ENCODE assay signal across 1 cellular context in the genomic region with DNA sequence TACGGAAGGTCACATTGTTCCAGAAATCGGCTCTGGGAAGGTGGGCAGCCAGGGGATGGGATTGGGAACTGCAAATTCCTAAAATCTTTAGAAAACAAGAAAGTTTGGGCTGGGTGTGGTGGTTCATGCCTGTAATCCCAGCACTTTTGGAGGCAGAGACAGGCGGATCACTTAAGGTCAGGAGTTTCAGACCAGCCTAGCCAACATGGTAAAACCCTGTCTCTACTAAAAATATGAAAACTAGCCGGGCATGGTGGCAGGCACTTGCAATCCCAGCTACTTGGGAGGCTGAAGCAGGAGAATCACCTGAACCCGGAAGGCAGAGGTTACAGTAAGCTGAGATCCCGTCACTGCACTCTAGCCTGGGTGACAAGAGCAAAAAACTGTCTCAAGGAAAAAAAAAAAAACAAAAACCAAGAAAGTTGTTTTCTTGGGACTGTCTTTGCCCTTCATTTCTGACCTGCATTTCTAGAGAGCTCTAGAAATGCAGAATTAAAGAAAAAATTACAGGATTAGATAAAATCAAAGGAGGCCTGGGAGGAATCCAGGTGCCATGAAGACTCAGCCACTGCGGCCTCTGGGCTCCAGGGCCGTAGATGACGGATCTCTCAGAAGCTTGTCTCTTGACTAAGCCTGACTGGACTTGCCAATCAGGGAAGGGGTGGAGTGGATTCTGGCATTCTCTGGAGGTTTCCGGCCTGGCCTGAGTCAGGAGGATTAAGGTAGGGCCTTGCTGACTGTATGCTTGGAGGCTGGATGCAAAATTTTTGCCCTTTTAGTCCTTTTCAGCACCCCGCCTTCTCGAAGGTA.
TF ChIP-seq lines count a peak whose summit lies in the region.

No MANE protein-coding gene starts in this region.

TF ChIP-seq in K562, 482 proteins besides CTCF, POLR2A, EP300 and RAD21 (continues in another document):
- TF ChIP-seq, protein P1, sequence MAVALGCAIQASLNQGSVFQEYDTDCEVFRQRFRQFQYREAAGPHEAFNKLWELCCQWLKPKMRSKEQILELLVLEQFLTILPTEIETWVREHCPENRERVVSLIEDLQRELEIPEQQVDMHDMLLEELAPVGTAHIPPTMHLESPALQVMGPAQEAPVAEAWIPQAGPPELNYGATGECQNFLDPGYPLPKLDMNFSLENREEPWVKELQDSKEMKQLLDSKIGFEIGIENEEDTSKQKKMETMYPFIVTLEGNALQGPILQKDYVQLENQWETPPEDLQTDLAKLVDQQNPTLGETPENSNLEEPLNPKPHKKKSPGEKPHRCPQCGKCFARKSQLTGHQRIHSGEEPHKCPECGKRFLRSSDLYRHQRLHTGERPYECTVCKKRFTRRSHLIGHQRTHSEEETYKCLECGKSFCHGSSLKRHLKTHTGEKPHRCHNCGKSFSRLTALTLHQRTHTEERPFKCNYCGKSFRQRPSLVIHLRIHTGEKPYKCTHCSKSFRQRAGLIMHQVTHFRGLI (CRISPR knock-in tag; IDR thresholded peaks at IDR 0.05): no peak
- no peak for TF ChIP-seq ADNP (tag; IDR thresholded peaks at IDR 0.05)
- no peak for TF ChIP-seq FOXJ3 (CRISPR knock-in tag; IDR thresholded peaks at IDR 0.05)
- TF ChIP-seq HDAC3 (IDR thresholded peaks at IDR 0.05; ENCODE audit: borderline replicate concordance, partially characterized antibody): no peak
- no peak for TF ChIP-seq CEBPB (tag; IDR thresholded peaks at IDR 0.05)
- TF ChIP-seq FOXK2 (conservative IDR thresholded peaks at IDR 0.05 in 1 of 2, IDR thresholded peaks at IDR 0.05 in 1 of 2; ENCODE audit: low read depth in 2 of 2): no peak
- no peak for TF ChIP-seq RAD51 (IDR thresholded peaks at IDR 0.05; ENCODE audit: borderline replicate concordance, low read depth)
- no peak for TF ChIP-seq E2F5 (CRISPR knock-in tag; IDR thresholded peaks at IDR 0.05)
- no peak for TF ChIP-seq ZBED1 (IDR thresholded peaks at IDR 0.05)
- peak; percentile 20; the same call in 1 of the 2 replicates for TF ChIP-seq ZFX (CRISPR knock-in tag; IDR thresholded peaks at IDR 0.05)
- TF ChIP-seq, protein P2, sequence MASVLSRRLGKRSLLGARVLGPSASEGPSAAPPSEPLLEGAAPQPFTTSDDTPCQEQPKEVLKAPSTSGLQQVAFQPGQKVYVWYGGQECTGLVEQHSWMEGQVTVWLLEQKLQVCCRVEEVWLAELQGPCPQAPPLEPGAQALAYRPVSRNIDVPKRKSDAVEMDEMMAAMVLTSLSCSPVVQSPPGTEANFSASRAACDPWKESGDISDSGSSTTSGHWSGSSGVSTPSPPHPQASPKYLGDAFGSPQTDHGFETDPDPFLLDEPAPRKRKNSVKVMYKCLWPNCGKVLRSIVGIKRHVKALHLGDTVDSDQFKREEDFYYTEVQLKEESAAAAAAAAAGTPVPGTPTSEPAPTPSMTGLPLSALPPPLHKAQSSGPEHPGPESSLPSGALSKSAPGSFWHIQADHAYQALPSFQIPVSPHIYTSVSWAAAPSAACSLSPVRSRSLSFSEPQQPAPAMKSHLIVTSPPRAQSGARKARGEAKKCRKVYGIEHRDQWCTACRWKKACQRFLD (CRISPR knock-in tag; IDR thresholded peaks at IDR 0.05): no peak
- no peak for TF ChIP-seq ASH1L (IDR thresholded peaks at IDR 0.05; ENCODE audit: borderline replicate concordance, low read depth, partially characterized antibody)
- TF ChIP-seq AFF4 (CRISPR knock-in tag; IDR thresholded peaks at IDR 0.05): no peak
- TF ChIP-seq DIDO1 (tag; IDR thresholded peaks at IDR 0.05; ENCODE audit: low read depth): no peak
- no peak for TF ChIP-seq SAP30 (IDR thresholded peaks at IDR 0.05; ENCODE audit: borderline replicate concordance, insufficient read depth, low read depth, low read length, poor library complexity, severe bottlenecking)
- TF ChIP-seq, protein P3, sequence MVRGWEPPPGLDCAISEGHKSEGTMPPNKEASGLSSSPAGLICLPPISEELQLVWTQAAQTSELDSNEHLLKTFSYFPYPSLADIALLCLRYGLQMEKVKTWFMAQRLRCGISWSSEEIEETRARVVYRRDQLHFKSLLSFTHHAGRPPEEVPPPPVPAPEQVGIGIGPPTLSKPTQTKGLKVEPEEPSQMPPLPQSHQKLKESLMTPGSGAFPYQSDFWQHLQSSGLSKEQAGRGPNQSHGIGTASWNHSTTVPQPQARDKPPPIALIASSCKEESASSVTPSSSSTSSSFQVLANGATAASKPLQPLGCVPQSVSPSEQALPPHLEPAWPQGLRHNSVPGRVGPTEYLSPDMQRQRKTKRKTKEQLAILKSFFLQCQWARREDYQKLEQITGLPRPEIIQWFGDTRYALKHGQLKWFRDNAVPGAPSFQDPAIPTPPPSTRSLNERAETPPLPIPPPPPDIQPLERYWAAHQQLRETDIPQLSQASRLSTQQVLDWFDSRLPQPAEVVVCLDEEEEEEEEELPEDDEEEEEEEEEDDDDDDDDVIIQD (CRISPR knock-in tag; IDR thresholded peaks at IDR 0.05): no peak
- no peak for TF ChIP-seq GATAD2B (IDR thresholded peaks at IDR 0.05; ENCODE audit: borderline replicate concordance)
- peak; percentile 22; the same call in 1 of the 2 replicates for TF ChIP-seq ZNF589 (CRISPR knock-in tag; IDR thresholded peaks at IDR 0.05; ENCODE audit: low read depth)
- TF ChIP-seq, protein P4, sequence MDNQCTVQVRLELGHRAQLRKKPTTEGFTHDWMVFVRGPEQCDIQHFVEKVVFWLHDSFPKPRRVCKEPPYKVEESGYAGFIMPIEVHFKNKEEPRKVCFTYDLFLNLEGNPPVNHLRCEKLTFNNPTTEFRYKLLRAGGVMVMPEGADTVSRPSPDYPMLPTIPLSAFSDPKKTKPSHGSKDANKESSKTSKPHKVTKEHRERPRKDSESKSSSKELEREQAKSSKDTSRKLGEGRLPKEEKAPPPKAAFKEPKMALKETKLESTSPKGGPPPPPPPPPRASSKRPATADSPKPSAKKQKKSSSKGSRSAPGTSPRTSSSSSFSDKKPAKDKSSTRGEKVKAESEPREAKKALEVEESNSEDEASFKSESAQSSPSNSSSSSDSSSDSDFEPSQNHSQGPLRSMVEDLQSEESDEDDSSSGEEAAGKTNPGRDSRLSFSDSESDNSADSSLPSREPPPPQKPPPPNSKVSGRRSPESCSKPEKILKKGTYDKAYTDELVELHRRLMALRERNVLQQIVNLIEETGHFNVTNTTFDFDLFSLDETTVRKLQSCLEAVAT (IDR thresholded peaks at IDR 0.05): 0 out of 4 replicates have a peak, but pooled peaks have one; percentile 34 to 45
- TF ChIP-seq, protein P5, sequence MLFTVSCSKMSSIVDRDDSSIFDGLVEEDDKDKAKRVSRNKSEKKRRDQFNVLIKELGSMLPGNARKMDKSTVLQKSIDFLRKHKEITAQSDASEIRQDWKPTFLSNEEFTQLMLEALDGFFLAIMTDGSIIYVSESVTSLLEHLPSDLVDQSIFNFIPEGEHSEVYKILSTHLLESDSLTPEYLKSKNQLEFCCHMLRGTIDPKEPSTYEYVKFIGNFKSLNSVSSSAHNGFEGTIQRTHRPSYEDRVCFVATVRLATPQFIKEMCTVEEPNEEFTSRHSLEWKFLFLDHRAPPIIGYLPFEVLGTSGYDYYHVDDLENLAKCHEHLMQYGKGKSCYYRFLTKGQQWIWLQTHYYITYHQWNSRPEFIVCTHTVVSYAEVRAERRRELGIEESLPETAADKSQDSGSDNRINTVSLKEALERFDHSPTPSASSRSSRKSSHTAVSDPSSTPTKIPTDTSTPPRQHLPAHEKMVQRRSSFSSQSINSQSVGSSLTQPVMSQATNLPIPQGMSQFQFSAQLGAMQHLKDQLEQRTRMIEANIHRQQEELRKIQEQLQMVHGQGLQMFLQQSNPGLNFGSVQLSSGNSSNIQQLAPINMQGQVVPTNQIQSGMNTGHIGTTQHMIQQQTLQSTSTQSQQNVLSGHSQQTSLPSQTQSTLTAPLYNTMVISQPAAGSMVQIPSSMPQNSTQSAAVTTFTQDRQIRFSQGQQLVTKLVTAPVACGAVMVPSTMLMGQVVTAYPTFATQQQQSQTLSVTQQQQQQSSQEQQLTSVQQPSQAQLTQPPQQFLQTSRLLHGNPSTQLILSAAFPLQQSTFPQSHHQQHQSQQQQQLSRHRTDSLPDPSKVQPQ (CRISPR knock-in tag; IDR thresholded peaks at IDR 0.05; ENCODE audit: borderline replicate concordance): no peak
- 0 out of 2 replicates have a peak, but pooled peaks have one; percentile 20 for TF ChIP-seq TCF3 (CRISPR knock-in tag; IDR thresholded peaks at IDR 0.05)
- 0 out of 2 replicates have a peak, but pooled peaks have one; percentile 20 for TF ChIP-seq ZKSCAN8 (CRISPR knock-in tag; IDR thresholded peaks at IDR 0.05)
- 0 out of 4 replicates have a peak, but pooled peaks of 1 of the 2 experiments have one; percentile 41 for TF ChIP-seq TEAD1 (CRISPR knock-in tag; IDR thresholded peaks at IDR 0.05)
- TF ChIP-seq DDX20 (tag; IDR thresholded peaks at IDR 0.05; ENCODE audit: low read depth): 0 out of 2 replicates have a peak, but pooled peaks have one; percentile 13
- no peak for TF ChIP-seq KLF13 (tag; IDR thresholded peaks at IDR 0.05; ENCODE audit: borderline replicate concordance, low read depth)
- peak; percentile 20 for TF ChIP-seq TAF1 (IDR thresholded peaks at IDR 0.05; ENCODE audit: control insufficient read depth, extremely low read depth, insufficient read depth, low read length, severe bottlenecking)
- TF ChIP-seq, protein P6, sequence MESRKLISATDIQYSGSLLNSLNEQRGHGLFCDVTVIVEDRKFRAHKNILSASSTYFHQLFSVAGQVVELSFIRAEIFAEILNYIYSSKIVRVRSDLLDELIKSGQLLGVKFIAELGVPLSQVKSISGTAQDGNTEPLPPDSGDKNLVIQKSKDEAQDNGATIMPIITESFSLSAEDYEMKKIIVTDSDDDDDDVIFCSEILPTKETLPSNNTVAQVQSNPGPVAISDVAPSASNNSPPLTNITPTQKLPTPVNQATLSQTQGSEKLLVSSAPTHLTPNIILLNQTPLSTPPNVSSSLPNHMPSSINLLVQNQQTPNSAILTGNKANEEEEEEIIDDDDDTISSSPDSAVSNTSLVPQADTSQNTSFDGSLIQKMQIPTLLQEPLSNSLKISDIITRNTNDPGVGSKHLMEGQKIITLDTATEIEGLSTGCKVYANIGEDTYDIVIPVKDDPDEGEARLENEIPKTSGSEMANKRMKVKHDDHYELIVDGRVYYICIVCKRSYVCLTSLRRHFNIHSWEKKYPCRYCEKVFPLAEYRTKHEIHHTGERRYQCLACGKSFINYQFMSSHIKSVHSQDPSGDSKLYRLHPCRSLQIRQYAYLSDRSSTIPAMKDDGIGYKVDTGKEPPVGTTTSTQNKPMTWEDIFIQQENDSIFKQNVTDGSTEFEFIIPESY (CRISPR knock-in tag; IDR thresholded peaks at IDR 0.05): no peak
- no peak for TF ChIP-seq GTF3C2 (IDR thresholded peaks at IDR 0.05; ENCODE audit: borderline replicate concordance, extremely low read depth, insufficient read length)
- TF ChIP-seq FOSL1 (tag; conservative IDR thresholded peaks at IDR 0.05): peak; percentile 50; the same call in 1 of the 2 replicates
- TF ChIP-seq HIVEP1 (CRISPR knock-in tag; IDR thresholded peaks at IDR 0.05): no peak
- TF ChIP-seq RFX7 (CRISPR knock-in tag; IDR thresholded peaks at IDR 0.05): no peak
- TF ChIP-seq MAZ (CRISPR knock-in tag; conservative IDR thresholded peaks at IDR 0.05 in 1 of 2, IDR thresholded peaks at IDR 0.05 in 1 of 2): no peak
- TF ChIP-seq L3MBTL2 (IDR thresholded peaks at IDR 0.05): 0 out of 2 replicates have a peak, but pooled peaks have one; percentile 27
- 0 out of 2 replicates have a peak, but pooled peaks have one; percentile 22 for TF ChIP-seq ZNF766 (CRISPR knock-in tag; conservative IDR thresholded peaks at IDR 0.05)
- no peak for TF ChIP-seq MAFF (IDR thresholded peaks at IDR 0.05; ENCODE audit: low read length)
